12 cellular contexts compared by ENCODE assay signal in genomic region chr9:126395439-126396212, GRCh38.
A peak's percentile ranks its signal among the peaks of the same experiment; 100 is the strongest.
DNase-seq lines count a peak whose midpoint lies in the region; ATAC-seq, FAIRE-seq and TF ChIP-seq lines count a peak whose summit lies in the region.
"Had no signal": no experiment of that assay in that cellular context is flagged by ENCODE, and none has a peak within 500 bp of the region (broad histone marks: within the 10 kb centered on the region; RNA-seq: fewer than 3 reads in every experiment).

No MANE protein-coding gene starts in this region.

- dilution Hi-C loops in endothelial cell of umbilical vein (cut with MboI; ENCODE audit: extremely low pct_ligation_motif_present, low sequenced_read_pairs), result no loop called here

- CTCF ChIA-PET in endothelial cell of umbilical vein (lab: Charles Lee), result interaction anchor here (1.2 to 7.2 kb wide), 6 partner anchors 9 to 95 kb away, joined by 3 to 225 read pairs (median 47); no protein-coding TSS in a partner anchor

- H3K9me1 ChIP-seq in endothelial cell of umbilical vein (replicated peaks; ENCODE audit: control insufficient read depth, extremely low read depth, insufficient read depth, low read length), result no peaks in the 10 kb centered on the region

- H3K9ac ChIP-seq in endothelial cell of umbilical vein (replicated peaks; ENCODE audit: extremely low read depth, insufficient read depth, low read length), result no peak overlapping the region

- TF ChIP-seq POLR2A in endothelial cell of umbilical vein (IDR thresholded peaks at IDR 0.05; ENCODE audit: low read depth, low read length), result no peak

- no peak overlapping the region for H3K4me3 ChIP-seq in endothelial cell of umbilical vein (replicated peaks in 1 of 3; ENCODE audit: insufficient read depth in 1 of 3, low read depth in 1 of 3, low read length in 3 of 3)
- H3K4me3 ChIP-seq: lung had no signal

- no peaks in the 10 kb centered on the region for H3K9me3 Mint-ChIP-seq in stimulated activated naive B cell treated with anti-CD40 and anti-IgM and Interleukin-4, amounts not matched to agents 10 μg/mL and 1 μg/mL and 100 μg/mL, for 72 hours

- intact Hi-C loops in endothelial cell of umbilical vein (cut with micrococcal nuclease), result loop anchor here (10.0 kb wide), 1 partner anchor 991 kb away; no protein-coding TSS in a partner anchor

- DNase-seq in NOMO-1 treated with DMSO at 0.1 percent for 48 hours (lab: John Stamatoyannopoulos, UW; ENCODE audit: unreplicated experiment) (peak; percentile 17), NOMO-1 (lab: John Stamatoyannopoulos, UW; ENCODE audit: unreplicated experiment in 2 of 2) (no peak), OCI-M1 (lab: John Stamatoyannopoulos, UW) (peak; percentile 4), endothelial cell of umbilical vein (ENCODE audit: low read depth, low spot score) (peak; percentile 56), RCC 7860 (ENCODE audit: low spot score) (no peak)
- peak; percentile 47 for DNase-seq in stimulated activated CD8-positive, alpha-beta memory T cell treated with anti-CD3 and anti-CD28 coated beads, Interleukin-4, amount 100 ng/mL, for 48 hours
- no peak for DNase-seq in stimulated activated naive B cell treated with anti-CD40 and anti-IgM and Interleukin-4, amounts not matched to agents 10 μg/mL and 1 μg/mL and 100 μg/mL, for 72 hours
- DNase-seq: central memory CD4-positive, alpha-beta T cell; NCI-H187; stimulated activated CD4-positive, alpha-beta T cell treated with anti-CD3 and anti-CD28 coated beads, Interleukin-4, amount 100 ng/mL, for 4 hours had no signal

- no peaks in the 10 kb centered on the region for H3K79me2 ChIP-seq in endothelial cell of umbilical vein (ENCODE audit: control insufficient read depth, insufficient read depth, low read length)

- H3K27ac ChIP-seq in endothelial cell of umbilical vein (ENCODE audit: insufficient read depth, low read depth, low read length), result no peak overlapping the region

- TF ChIP-seq CTCF in endothelial cell of umbilical vein (IDR thresholded peaks at IDR 0.05; ENCODE audit: extremely low read depth in 1 of 2, insufficient read depth in 1 of 2, low read depth in 1 of 2, low read length in 2 of 2), result no peak

- H3K9me3 ChIP-seq in endothelial cell of umbilical vein (replicated peaks; ENCODE audit: control insufficient read depth, insufficient read depth, low read length), result no peaks in the 10 kb centered on the region

- no peaks in the 10 kb centered on the region for H4K20me1 ChIP-seq in endothelial cell of umbilical vein (replicated peaks; ENCODE audit: control insufficient read depth, extremely low read depth, insufficient read depth, low read length)

- peaks cover 0 to 9% of the 10 kb centered on the region in 2 experiments for H3K36me3 ChIP-seq in endothelial cell of umbilical vein (ENCODE audit: control insufficient read depth in 2 of 2, extremely low read depth in 1 of 2, insufficient read depth in 2 of 2, low read length in 2 of 2)

- H3K4me1 Mint-ChIP-seq in stimulated activated naive B cell treated with anti-CD40 and anti-IgM and Interleukin-4, amounts not matched to agents 10 μg/mL and 1 μg/mL and 100 μg/mL, for 72 hours, result peaks cover 22 to 38% of the 10 kb centered on the region in 2 donors

- H3K36me3 Mint-ChIP-seq in stimulated activated naive B cell treated with anti-CD40 and anti-IgM and Interleukin-4, amounts not matched to agents 10 μg/mL and 1 μg/mL and 100 μg/mL, for 72 hours, result peaks cover 2 to 18% of the 10 kb centered on the region in 2 donors

- peak; percentile 70 for FAIRE-seq in endothelial cell of umbilical vein (lab: Jason Lieb, UNC)
- FAIRE-seq in RCC 7860 (lab: Jason Lieb, UNC), result no peak

- peaks cover 0 to 5% of the 10 kb centered on the region in 2 donors for H3K27me3 Mint-ChIP-seq in stimulated activated naive B cell treated with anti-CD40 and anti-IgM and Interleukin-4, amounts not matched to agents 10 μg/mL and 1 μg/mL and 100 μg/mL, for 72 hours

- H2AFZ ChIP-seq in endothelial cell of umbilical vein (ENCODE audit: low read depth, low read length), result no peak overlapping the region

- no peak overlapping the region for H3K4me3 Mint-ChIP-seq in stimulated activated naive B cell treated with anti-CD40 and anti-IgM and Interleukin-4, amounts not matched to agents 10 μg/mL and 1 μg/mL and 100 μg/mL, for 72 hours

- H3K27ac Mint-ChIP-seq in stimulated activated naive B cell treated with anti-CD40 and anti-IgM and Interleukin-4, amounts not matched to agents 10 μg/mL and 1 μg/mL and 100 μg/mL, for 72 hours, result no peak overlapping the region

- POLR2A ChIA-PET in endothelial cell of umbilical vein (lab: Charles Lee), result no interaction called here

- no peak overlapping the region for H3K4me2 ChIP-seq in endothelial cell of umbilical vein (ENCODE audit: insufficient read depth, low read length)

- H3K27me3 ChIP-seq in endothelial cell of umbilical vein (ENCODE audit: control insufficient read depth in 2 of 2, insufficient read depth in 2 of 2, low read length in 2 of 2), result no peaks in the 10 kb centered on the region

- peaks cover 5% of the 10 kb centered on the region for H3K4me1 ChIP-seq in endothelial cell of umbilical vein (ENCODE audit: control insufficient read depth, extremely low read depth, insufficient read depth, low read length)

- no TSS peak for BruUV-seq in endothelial cell of umbilical vein (replicated peaks; lab: Mats Ljungman, UMichigan)

- no peak for ATAC-seq in stimulated activated naive B cell treated with anti-CD40 and anti-IgM and Interleukin-4, amounts not matched to agents 10 μg/mL and 1 μg/mL and 100 μg/mL, for 72 hours (replicated peaks)
- no peak for ATAC-seq in GM18498 (IDR thresholded peaks at IDR 0.05; ENCODE audit: unreplicated experiment)

TF ChIP-seq in endothelial cell of umbilical vein, 7 proteins besides CTCF, POLR2A, EP300 and RAD21:
- TF ChIP-seq FOS (IDR thresholded peaks at IDR 0.05; ENCODE audit: borderline replicate concordance, insufficient read depth, low read length) (peak; percentile 64), JUN (IDR thresholded peaks at IDR 0.05; ENCODE audit: borderline replicate concordance, insufficient read depth, insufficient read length, low read depth) (peak; percentile 42), GATA2 (IDR thresholded peaks at IDR 0.05; ENCODE audit: insufficient read depth, insufficient read length, low read depth, low read length) (no peak)

Comparison
In these comparisons a context has a peak if more than half of its experiments do, and no peak if none do; other contexts are left out.
1. DNase-seq: peak in NOMO-1 treated with DMSO at 0.1 percent for 48 hours (single experiment), OCI-M1 (single experiment), endothelial cell of umbilical vein (single experiment) and stimulated activated CD8-positive, alpha-beta memory T cell treated with anti-CD3 and anti-CD28 coated beads, Interleukin-4, amount 100 ng/mL, for 48 hours (single experiment); none in NOMO-1 (0 of 2), stimulated activated naive B cell treated with anti-CD40 and anti-IgM and Interleukin-4, amounts not matched to agents 10 μg/mL and 1 μg/mL and 100 μg/mL, for 72 hours (single experiment) and RCC 7860 (single experiment).